17 cellular contexts compared by ENCODE assay signal in genomic region chr1:25898223-25899015, GRCh38. TPM values are rescaled to one million over a fixed set of nuclear protein-coding genes. Genes with fewer than 3 reads are reported as not detected.
DNase-seq lines count a peak whose midpoint lies in the region; ATAC-seq and TF ChIP-seq lines count a peak whose summit lies in the region.
"Had no signal": no experiment of that assay in that cellular context is flagged by ENCODE, and none has a peak within 500 bp of the region (broad histone marks: within the 10 kb centered on the region; RNA-seq: fewer than 3 reads in every experiment).

No MANE protein-coding gene starts in this region.

- peaks cover 31% of the 10 kb centered on the region for H3K36me3 Mint-ChIP-seq in osteocyte (ENCODE audit: unreplicated experiment)

- no peaks in the 10 kb centered on the region for H3K27me3 Mint-ChIP-seq in osteocyte (ENCODE audit: unreplicated experiment)
- H3K27me3 Mint-ChIP-seq: activated B cell treated with CpG ODN at 0.5 μM for 24 hours; stimulated activated naive CD8-positive, alpha-beta T cell treated with anti-CD3 and anti-CD28 coated beads, Interleukin-15, amount 100 ng/mL, for 72 hours had no signal

- H3K27ac ChIP-seq in cingulate gyrus (ENCODE audit: low read depth, low read length), result peak overlapping the region; percentile 97
- H3K27ac ChIP-seq: adrenal gland, C4-2B, parathyroid adenoma had no signal

- peak overlapping the region; percentile 31 for H3K27ac Mint-ChIP-seq in osteocyte (ENCODE audit: unreplicated experiment)
- H3K27ac Mint-ChIP-seq: activated B cell treated with CpG ODN at 0.5 μM for 24 hours had no signal

- H3K9me3 Mint-ChIP-seq in osteocyte (ENCODE audit: unreplicated experiment), result no peaks in the 10 kb centered on the region
- H3K9me3 Mint-ChIP-seq: activated B cell treated with CpG ODN at 0.5 μM for 24 hours; stimulated activated naive CD8-positive, alpha-beta T cell treated with anti-CD3 and anti-CD28 coated beads, Interleukin-15, amount 100 ng/mL, for 72 hours had no signal

- TF ChIP-seq CTCF in osteocyte (IDR thresholded peaks at IDR 0.05), result no peak

- ATAC-seq in GM18868 (IDR thresholded peaks at IDR 0.05; ENCODE audit: unreplicated experiment), result no peak
- ATAC-seq: stimulated activated naive CD8-positive, alpha-beta T cell treated with anti-CD3 and anti-CD28 coated beads, Interleukin-15, amount 100 ng/mL, for 72 hours had no signal

- peaks cover 47% of the 10 kb centered on the region for H3K4me1 Mint-ChIP-seq in osteocyte (ENCODE audit: unreplicated experiment)

- no peak overlapping the region for H3K4me3 Mint-ChIP-seq in osteocyte (ENCODE audit: unreplicated experiment)
- H3K4me3 Mint-ChIP-seq: activated B cell treated with CpG ODN at 0.5 μM for 24 hours; stimulated activated naive CD8-positive, alpha-beta T cell treated with anti-CD3 and anti-CD28 coated beads, Interleukin-15, amount 100 ng/mL, for 72 hours had no signal

- DNase-seq in NCI-H82 (lab: John Stamatoyannopoulos, UW), result peak; percentile 62
- DNase-seq in NCI-H82 treated with DMSO at 0.1 percent for 48 hours (lab: John Stamatoyannopoulos, UW; ENCODE audit: unreplicated experiment), result no peak
- peak; percentile 31 to 69 for DNase-seq in NCI-H187 (lab: John Stamatoyannopoulos, UW)
- DNase-seq in osteocyte (ENCODE audit: extremely low spot score, unreplicated experiment), result no peak
- DNase-seq in DMS53 treated with DMSO at 0.1 percent for 48 hours (lab: John Stamatoyannopoulos, UW; ENCODE audit: unreplicated experiment), result no peak
- no peak for DNase-seq in NCI-H1092 (lab: John Stamatoyannopoulos, UW)
- DNase-seq: activated B cell treated with CpG ODN at 0.5 μM for 24 hours; activated CD8-positive, alpha-beta memory T cell treated with anti-CD3 and anti-CD28 coated beads, Interleukin-2, amount 50 U/mL, for 48 hours; adrenal gland; HCEC 1CT; KG1; NCI-H1417 treated with DMSO at 0.1 percent for 48 hours; stimulated activated naive CD8-positive, alpha-beta T cell treated with anti-CD3 and anti-CD28 coated beads, Interleukin-15, amount 100 ng/mL, for 72 hours had no signal

RNA-seq across cellular contexts. Expression of gene STMN1, which starts 7.8 kb away (rescaled TPM):
- 238 and 255 TPM in 2 replicates for total RNA-seq in osteocyte

RNA-seq across cellular contexts. Expression of gene PAQR7, which starts 22.9 kb away (rescaled TPM):
- 11.0 and 11.6 TPM in 2 replicates for total RNA-seq in osteocyte

RNA-seq across cellular contexts. Expression of gene AUNIP, which starts 39.2 kb away (rescaled TPM):
- 1.3 and 1.9 TPM in 2 replicates for total RNA-seq in osteocyte

Comparison
In these comparisons a context has a peak if more than half of its experiments do, and no peak if none do; other contexts are left out.
1. DNase-seq: peak in NCI-H82 (single experiment) and NCI-H187 (2 of 2); none in NCI-H82 treated with DMSO at 0.1 percent for 48 hours (single experiment), osteocyte (single experiment), DMS53 treated with DMSO at 0.1 percent for 48 hours (single experiment) and NCI-H1092 (single experiment).